Comparison of ENCODE assay signal across 1 cellular context in the genomic region with DNA sequence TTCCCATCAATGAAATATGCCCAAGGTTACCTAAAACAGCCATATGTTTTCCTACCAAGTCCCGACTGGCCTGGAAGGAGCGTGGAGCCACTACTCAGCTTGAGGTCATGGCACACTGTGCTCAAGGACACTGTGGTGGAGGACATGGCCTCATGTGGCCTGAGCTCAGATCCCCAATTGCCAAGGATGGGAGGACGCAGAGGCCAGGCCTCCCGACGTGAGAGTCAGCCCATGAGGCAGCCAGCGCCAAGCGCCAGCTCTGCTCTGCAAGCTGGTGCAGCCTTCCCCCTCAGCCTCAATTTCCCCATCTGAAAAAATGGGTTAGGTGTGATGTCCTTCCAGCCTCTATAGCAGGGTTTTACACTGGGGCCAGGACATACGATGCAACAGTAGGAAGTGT.
TF ChIP-seq lines count a peak whose summit lies in the region.

No MANE protein-coding gene starts in this region.

TF ChIP-seq in H1, 55 proteins besides CTCF, POLR2A, EP300 and RAD21:
- TF ChIP-seq BACH1 (IDR thresholded peaks at IDR 0.05; ENCODE audit: low read length) = no peak
- TF ChIP-seq RXRA (IDR thresholded peaks at IDR 0.05; ENCODE audit: insufficient read depth, low read depth, low read length) = no peak
- no peak for TF ChIP-seq TAF1 (IDR thresholded peaks at IDR 0.05; ENCODE audit: low read depth, low read length)
- TF ChIP-seq TEAD4 (IDR thresholded peaks at IDR 0.05; ENCODE audit: low read depth, low read length) = no peak
- no peak for TF ChIP-seq SIX5 (IDR thresholded peaks at IDR 0.05; ENCODE audit: low read depth, low read length)
- TF ChIP-seq, protein P1, sequence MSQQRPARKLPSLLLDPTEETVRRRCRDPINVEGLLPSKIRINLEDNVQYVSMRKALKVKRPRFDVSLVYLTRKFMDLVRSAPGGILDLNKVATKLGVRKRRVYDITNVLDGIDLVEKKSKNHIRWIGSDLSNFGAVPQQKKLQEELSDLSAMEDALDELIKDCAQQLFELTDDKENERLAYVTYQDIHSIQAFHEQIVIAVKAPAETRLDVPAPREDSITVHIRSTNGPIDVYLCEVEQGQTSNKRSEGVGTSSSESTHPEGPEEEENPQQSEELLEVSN (IDR thresholded peaks at IDR 0.05) = no peak
- TF ChIP-seq YY1 (IDR thresholded peaks at IDR 0.05; ENCODE audit: low read depth, low read length) = no peak
- TF ChIP-seq PHF8 (conservative IDR thresholded peaks at IDR 0.05; ENCODE audit: low read depth, low read length) = no peak
- no peak for TF ChIP-seq SIN3A (conservative IDR thresholded peaks at IDR 0.05 in 1 of 2, IDR thresholded peaks at IDR 0.05 in 1 of 2; ENCODE audit: low read depth in 1 of 2, low read length in 2 of 2)
- TF ChIP-seq SP1 (IDR thresholded peaks at IDR 0.05; ENCODE audit: low read depth, low read length) = no peak
- no peak for TF ChIP-seq RBBP5 (IDR thresholded peaks at IDR 0.05; ENCODE audit: borderline replicate concordance, low read depth, low read length)
- no peak for TF ChIP-seq CEBPB (IDR thresholded peaks at IDR 0.05; ENCODE audit: low read depth, low read length)
- no peak for TF ChIP-seq HDAC2 (IDR thresholded peaks at IDR 0.05; ENCODE audit: borderline replicate concordance in 1 of 2, low read depth in 2 of 2, low read length in 2 of 2)
- no peak for TF ChIP-seq TCF12 (IDR thresholded peaks at IDR 0.05; ENCODE audit: low read depth, low read length)
- no peak for TF ChIP-seq USF2 (IDR thresholded peaks at IDR 0.05; ENCODE audit: low read length)
- TF ChIP-seq, protein P2, sequence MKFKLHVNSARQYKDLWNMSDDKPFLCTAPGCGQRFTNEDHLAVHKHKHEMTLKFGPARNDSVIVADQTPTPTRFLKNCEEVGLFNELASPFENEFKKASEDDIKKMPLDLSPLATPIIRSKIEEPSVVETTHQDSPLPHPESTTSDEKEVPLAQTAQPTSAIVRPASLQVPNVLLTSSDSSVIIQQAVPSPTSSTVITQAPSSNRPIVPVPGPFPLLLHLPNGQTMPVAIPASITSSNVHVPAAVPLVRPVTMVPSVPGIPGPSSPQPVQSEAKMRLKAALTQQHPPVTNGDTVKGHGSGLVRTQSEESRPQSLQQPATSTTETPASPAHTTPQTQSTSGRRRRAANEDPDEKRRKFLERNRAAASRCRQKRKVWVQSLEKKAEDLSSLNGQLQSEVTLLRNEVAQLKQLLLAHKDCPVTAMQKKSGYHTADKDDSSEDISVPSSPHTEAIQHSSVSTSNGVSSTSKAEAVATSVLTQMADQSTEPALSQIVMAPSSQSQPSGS (IDR thresholded peaks at IDR 0.05; ENCODE audit: low read length) = no peak
- TF ChIP-seq JUN (IDR thresholded peaks at IDR 0.05; ENCODE audit: low read depth, low read length) = no peak
